1 cellular context compared by ENCODE assay signal in the genomic region with DNA sequence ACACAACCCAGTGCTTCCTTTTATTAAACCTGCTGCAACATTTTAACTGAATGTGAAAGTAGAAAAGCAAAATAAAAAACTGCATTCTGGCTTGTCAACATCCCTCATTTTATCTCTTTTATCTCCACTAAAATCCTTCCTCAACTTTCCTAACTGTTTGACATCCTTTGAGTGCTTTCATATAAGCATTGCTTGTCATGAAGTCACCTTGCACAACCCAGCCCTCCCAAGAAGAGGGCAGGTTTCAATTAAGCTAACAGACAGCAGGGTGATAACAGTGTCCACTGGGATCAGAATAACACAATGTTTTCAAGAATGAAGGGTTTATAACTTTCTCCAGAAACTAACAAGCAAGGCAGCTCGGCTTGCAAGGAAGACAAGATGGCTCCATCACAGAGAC.
TF ChIP-seq lines count a peak whose summit lies in the region.

No MANE protein-coding gene starts in this region.

TF ChIP-seq in H1, 55 proteins besides CTCF, POLR2A, EP300 and RAD21 (continued from another document):
- TF ChIP-seq CHD7 (IDR thresholded peaks at IDR 0.05; ENCODE audit: insufficient replicate concordance, low read length) (no peak), EZH2 (IDR thresholded peaks at IDR 0.05; ENCODE audit: low read depth, low read length, severe bottlenecking) (no peak), PHF8 (conservative IDR thresholded peaks at IDR 0.05; ENCODE audit: low read depth, low read length) (no peak), ATF2 (IDR thresholded peaks at IDR 0.05; ENCODE audit: low read length) (no peak), HDAC6 (IDR thresholded peaks at IDR 0.05; ENCODE audit: low read depth, low read length) (no peak), SIRT6 (IDR thresholded peaks at IDR 0.05; ENCODE audit: low read length) (no peak), CBX8 (IDR thresholded peaks at IDR 0.05; ENCODE audit: borderline replicate concordance, low read depth, low read length) (no peak), TAF7 (optimal IDR thresholded peaks at IDR 0.05; ENCODE audit: borderline replicate concordance, low read depth, low read length) (no peak), CTBP2 (IDR thresholded peaks at IDR 0.05; ENCODE audit: borderline replicate concordance, insufficient read depth, insufficient read length, low read length) (no peak)
- TF ChIP-seq, protein P1, sequence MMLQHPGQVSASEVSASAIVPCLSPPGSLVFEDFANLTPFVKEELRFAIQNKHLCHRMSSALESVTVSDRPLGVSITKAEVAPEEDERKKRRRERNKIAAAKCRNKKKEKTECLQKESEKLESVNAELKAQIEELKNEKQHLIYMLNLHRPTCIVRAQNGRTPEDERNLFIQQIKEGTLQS (IDR thresholded peaks at IDR 0.05; ENCODE audit: insufficient read depth, low read depth, low read length): no peak
